In the genomic region with DNA sequence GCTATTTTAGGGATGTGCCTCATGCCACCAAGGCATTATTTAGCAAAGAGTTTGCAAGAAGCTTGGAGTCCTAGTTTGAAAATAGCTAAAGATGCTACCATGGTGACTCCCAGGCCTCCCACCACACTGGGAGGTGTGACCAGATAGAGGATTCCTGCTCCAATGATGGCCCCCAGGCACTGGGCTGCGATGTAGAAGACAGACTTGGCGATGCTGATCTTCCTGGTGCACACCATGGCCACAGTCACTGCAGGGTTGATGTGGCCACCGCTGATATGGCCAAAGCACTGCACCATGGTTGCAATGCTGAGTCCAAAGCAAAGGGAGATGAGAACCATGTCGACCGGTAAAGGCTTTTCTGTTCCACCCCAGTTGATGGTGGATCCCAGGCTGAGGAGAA, we compare ENCODE assay signal across 2 cellular contexts.
TF ChIP-seq lines count a peak whose summit lies in the region.

No MANE protein-coding gene starts in this region.

TF ChIP-seq in IMR-90, 13 proteins besides CTCF, POLR2A, EP300 and RAD21:
- TF ChIP-seq CHD1 (IDR thresholded peaks at IDR 0.05; ENCODE audit: low read depth, low read length) (no peak), MAZ (IDR thresholded peaks at IDR 0.05; ENCODE audit: borderline replicate concordance, low read depth, low read length) (no peak), RFX5 (IDR thresholded peaks at IDR 0.05; ENCODE audit: low read depth, low read length) (no peak)

TF ChIP-seq in H1, 55 proteins besides CTCF, POLR2A, EP300 and RAD21:
- no peak for TF ChIP-seq RXRA (IDR thresholded peaks at IDR 0.05; ENCODE audit: insufficient read depth, low read depth, low read length)
- no peak for TF ChIP-seq GABPA (IDR thresholded peaks at IDR 0.05; ENCODE audit: borderline replicate concordance, insufficient read depth, low read length)
- no peak for TF ChIP-seq SP1 (IDR thresholded peaks at IDR 0.05; ENCODE audit: low read depth, low read length)
- no peak for TF ChIP-seq SP4 (IDR thresholded peaks at IDR 0.05; ENCODE audit: low read length)
TF ChIP-seq in H1: peak in this region for 0.
